In the genomic region with DNA sequence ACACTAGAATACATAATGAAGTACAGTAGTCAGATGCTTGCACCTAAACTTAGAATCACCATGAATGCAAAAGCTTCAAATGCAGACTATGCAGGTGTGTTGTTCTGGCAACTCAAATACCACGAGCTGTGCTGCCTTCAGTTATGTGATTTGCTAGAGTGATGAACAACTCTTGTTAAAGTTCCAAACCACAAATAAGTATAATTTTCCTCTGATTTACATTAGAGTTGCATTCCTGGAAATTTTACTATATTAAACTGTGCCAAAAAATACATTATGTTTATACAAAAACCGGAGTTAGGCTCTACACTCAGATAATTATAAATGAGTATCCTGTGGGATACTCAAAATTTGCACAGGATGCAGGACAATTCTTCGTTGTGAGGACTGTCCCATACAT, we compare ENCODE assay signal across 24 cellular contexts. TPM values are rescaled to one million over a fixed set of nuclear protein-coding genes. Genes with fewer than 3 reads are reported as not detected.
"Had no signal": no experiment of that assay in that cellular context is flagged by ENCODE, and none has a peak within 500 bp of the region (broad histone marks: within the 10 kb centered on the region; RNA-seq: fewer than 3 reads in every experiment).

No MANE protein-coding gene starts in this region.

- H3K27me3 Mint-ChIP-seq: IgD-negative memory B cell had no signal

- H3K4me2 ChIP-seq: KMS-11 had no signal

- H3K9ac ChIP-seq: KMS-11 had no signal

- H3K27ac Mint-ChIP-seq: IgD-negative memory B cell had no signal

- H3K9me3 ChIP-seq: MG63, SJSA1 had no signal

- ATAC-seq: HepG2, K562 had no signal

- H3K27me3 ChIP-seq: MG63, SJSA1 had no signal

- DNase-seq: MG63, NCI-H1092, NCI-H1105 treated with DMSO at 0.1 percent for 48 hours, NCI-H1417 treated with DMSO at 0.1 percent for 48 hours, NCI-H146, NCI-H1694 treated with DMSO at 0.1 percent for 48 hours, NCI-H1930, NCI-H2081, NCI-H2107, NCI-H226, NCI-H446 treated with DMSO at 0.1 percent for 48 hours, NCI-H510A treated with DMSO at 0.1 percent for 48 hours, NCI-H69, NCI-H774, Right ventricle myocardium superior, RPMI8226, SIG-M5, T-helper 1 cell had no signal

- H3K27ac ChIP-seq: KMS-11, SJSA1, SK-N-MC had no signal

- H3K36me3 ChIP-seq: MG63, SJSA1 had no signal

- H3K4me3 ChIP-seq: K562, MG63, SJSA1, SK-N-MC had no signal

RNA-seq across cellular contexts. Expression of gene PKNOX2, which starts 56.1 kb away (rescaled TPM):
- total RNA-seq: HepG2, K562, SJSA1 had no signal
- polyA plus RNA-seq: HepG2, IgD-negative memory B cell, K562 had no signal
